In genomic region chr1:20343149-20343936, GRCh38 we compare ENCODE assay signal across 9 cellular contexts. TPM values are rescaled to one million over a fixed set of nuclear protein-coding genes. Genes with fewer than 3 reads are reported as not detected.
DNase-seq lines count a peak whose midpoint lies in the region; ATAC-seq and TF ChIP-seq lines count a peak whose summit lies in the region.
"Had no signal": no experiment of that assay in that cellular context is flagged by ENCODE, and none has a peak within 500 bp of the region (broad histone marks: within the 10 kb centered on the region; RNA-seq: fewer than 3 reads in every experiment).

No MANE protein-coding gene starts in this region.

- peaks cover 22% of the 10 kb centered on the region for H3K27me3 Mint-ChIP-seq in activated B cell treated with CpG ODN at 0.5 μM for 24 hours

- no peaks in the 10 kb centered on the region for H3K27me3 ChIP-seq in right cardiac atrium (ENCODE audit: control insufficient read depth, insufficient read depth)

- peaks cover 11% of the 10 kb centered on the region for H3K4me1 Mint-ChIP-seq in activated B cell treated with CpG ODN at 0.5 μM for 24 hours

- no peak overlapping the region for H3K27ac ChIP-seq in right cardiac atrium (ENCODE audit: low read length)
- H3K27ac ChIP-seq: KMS-11 had no signal

- H3K4me3 ChIP-seq in right cardiac atrium (ENCODE audit: low read length): peak overlapping the region; percentile 26

- POLR2A ChIA-PET in activated B cell treated with CpG ODN at 0.5 μM for 24 hours (lab: Charles Lee): interaction anchor here (1.0 kb wide), 1 partner anchor 21 kb away, joined by 3 read pairs; no protein-coding TSS in a partner anchor

- CTCF ChIA-PET in activated B cell treated with CpG ODN at 0.5 μM for 24 hours (lab: Charles Lee): no interaction called here

- peak; percentile 70 for DNase-seq in GM20000 (ENCODE audit: low spot score)
- DNase-seq in activated B cell treated with CpG ODN at 0.5 μM for 24 hours: no peak
- peak; percentile 50 to 86 (median 71) for DNase-seq in right cardiac atrium
- DNase-seq in stimulated activated CD4-positive, alpha-beta T cell treated with anti-CD3 and anti-CD28 coated beads, Interleukin-15, amount 100 ng/mL, for 24 hours: peak; percentile 48
- DNase-seq in GOT3 (lab: John Stamatoyannopoulos, UW): no peak
- DNase-seq in DMS 273 treated with DMSO at 0.1 percent for 48 hours (lab: John Stamatoyannopoulos, UW): no peak
- no peak for DNase-seq in AG08395 (ENCODE audit: low spot score)

- TF ChIP-seq CTCF in GM20000 (IDR thresholded peaks at IDR 0.05; ENCODE audit: extremely low read depth, missing control alignments) (no peak), activated B cell treated with CpG ODN at 0.5 μM for 24 hours (IDR thresholded peaks at IDR 0.05) (no peak)

- H3K27ac Mint-ChIP-seq in activated B cell treated with CpG ODN at 0.5 μM for 24 hours: no peak overlapping the region

- intact Hi-C loops in activated B cell treated with CpG ODN at 0.5 μM for 24 hours (cut with micrococcal nuclease): no loop called here
- intact Hi-C loops in right cardiac atrium (cut with DNase I): no loop called here

- H3K4me1 ChIP-seq in right cardiac atrium (ENCODE audit: control insufficient read depth, insufficient read depth, low read length): no peaks in the 10 kb centered on the region

- H3K4me3 Mint-ChIP-seq in activated B cell treated with CpG ODN at 0.5 μM for 24 hours: peak overlapping the region; percentile 28

- H3K9me3 ChIP-seq in right cardiac atrium (ENCODE audit: control insufficient read depth, low read length): no peaks in the 10 kb centered on the region

- peaks cover 6% of the 10 kb centered on the region for H3K9me3 Mint-ChIP-seq in activated B cell treated with CpG ODN at 0.5 μM for 24 hours

- WGBS in right cardiac atrium: 6% methylated on average over 59 of the region's 59 CpGs

- H3K36me3 Mint-ChIP-seq in activated B cell treated with CpG ODN at 0.5 μM for 24 hours (ENCODE audit: low read depth): no peaks in the 10 kb centered on the region

- ATAC-seq in activated B cell treated with CpG ODN at 0.5 μM for 24 hours (ENCODE audit: low read depth): peak; percentile 74
- peak; percentile 72 to 90 for ATAC-seq in right cardiac atrium
- ATAC-seq in GM19397 (IDR thresholded peaks at IDR 0.05; ENCODE audit: unreplicated experiment): no peak

RNA-seq across cellular contexts. Expression of gene VWA5B1, which starts 52.7 kb away (rescaled TPM):
- total RNA-seq in activated B cell treated with CpG ODN at 0.5 μM for 24 hours (not detected in 2 replicates), right cardiac atrium (under 1 TPM; 0.18 to 0.51 (median 0.25) TPM)
- 0.18 TPM for polyA plus RNA-seq in right cardiac atrium

Comparison
In these comparisons a context has a peak if more than half of its experiments do, and no peak if none do; other contexts are left out.
1. DNase-seq: peak in GM20000 (single experiment), right cardiac atrium (3 of 3) and stimulated activated CD4-positive, alpha-beta T cell treated with anti-CD3 and anti-CD28 coated beads, Interleukin-15, amount 100 ng/mL, for 24 hours (single experiment); none in activated B cell treated with CpG ODN at 0.5 μM for 24 hours (single experiment), GOT3 (single experiment), DMS 273 treated with DMSO at 0.1 percent for 48 hours (single experiment) and AG08395 (single experiment).